In the genomic region with DNA sequence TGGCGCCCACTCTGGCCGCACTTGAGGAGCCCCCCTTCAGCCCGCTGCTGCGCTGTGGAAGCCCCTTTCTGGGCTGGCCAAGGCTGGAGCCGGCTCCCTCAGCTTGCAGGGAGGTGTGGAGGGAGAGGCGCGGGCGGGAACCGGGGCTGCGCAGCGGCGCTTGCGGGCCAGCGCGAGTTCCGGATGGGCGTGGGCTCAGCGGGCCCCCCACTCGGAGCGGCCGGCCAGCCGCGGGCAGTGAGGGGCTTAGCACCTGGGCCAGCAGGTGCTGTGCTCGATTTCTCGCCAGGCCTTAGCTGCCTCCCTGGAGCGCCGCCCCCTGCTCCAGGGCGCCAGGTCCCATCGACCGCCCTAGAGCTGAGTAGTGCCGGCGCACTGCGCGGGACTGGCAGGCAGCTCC, we compare ENCODE assay signal across 24 cellular contexts. TPM values are rescaled to one million over a fixed set of nuclear protein-coding genes. Genes with fewer than 3 reads are reported as not detected.
"Had no signal": no experiment of that assay in that cellular context is flagged by ENCODE, and none has a peak within 500 bp of the region (broad histone marks: within the 10 kb centered on the region; RNA-seq: fewer than 3 reads in every experiment).

No MANE protein-coding gene starts in this region.

- H3K4me1 ChIP-seq: left ventricle myocardium inferior, parathyroid adenoma, prostate gland, spleen, suprapubic skin, tibial nerve, vagina had no signal

- H3K27me3 Mint-ChIP-seq: naive thymus-derived CD8-positive, alpha-beta T cell; stimulated activated naive CD8-positive, alpha-beta T cell treated with anti-CD3 and anti-CD28 coated beads, Interleukin-15, Interleukin-2, amounts not matched to agents 100 ng/mL and 50 ng/mL, for 24 hours had no signal

- DNase-seq: hippocampal formation; kidney; left ventricle myocardium inferior; naive thymus-derived CD8-positive, alpha-beta T cell; occipital lobe; retina; spleen; stimulated activated CD4-positive, alpha-beta T cell treated with anti-CD3 and anti-CD28 coated beads, Interleukin-4, amount 100 ng/mL, for 24 hours; stimulated activated naive CD4-positive, alpha-beta T cell had no signal

- H3K79me2 ChIP-seq: parathyroid adenoma had no signal

- H3K4me1 Mint-ChIP-seq: memory B cell; stimulated activated effector memory CD8-positive, alpha-beta T cell treated with anti-CD3 and anti-CD28 coated beads, Interleukin-12 subunit alpha, Interleukin-12 subunit beta, amount 100 ng/mL, for 72 hours had no signal

- H3K4me3 Mint-ChIP-seq: memory B cell; naive thymus-derived CD8-positive, alpha-beta T cell; nephron; neural crest cell; stimulated activated effector memory CD8-positive, alpha-beta T cell treated with anti-CD3 and anti-CD28 coated beads, Interleukin-12 subunit alpha, Interleukin-12 subunit beta, amount 100 ng/mL, for 72 hours; stimulated activated naive CD8-positive, alpha-beta T cell treated with anti-CD3 and anti-CD28 coated beads, Interleukin-15, Interleukin-2, amounts not matched to agents 100 ng/mL and 50 ng/mL, for 24 hours had no signal

- FAIRE-seq: kidney had no signal

- H3K27ac ChIP-seq: left ventricle myocardium inferior, neutrophil, parathyroid adenoma, prostate gland, suprapubic skin, tibial nerve, vagina had no signal

- H3K9ac ChIP-seq: parathyroid adenoma had no signal

- H3K4me3 ChIP-seq: left ventricle myocardium inferior, prostate gland, skin epidermis, spleen, suprapubic skin, tibial nerve, upper lobe of left lung, vagina had no signal

- H3K9me3 ChIP-seq: neutrophil, prostate gland, suprapubic skin, upper lobe of left lung, vagina had no signal

- H3K9me3 Mint-ChIP-seq: naive thymus-derived CD8-positive, alpha-beta T cell; nephron; neural crest cell; stimulated activated effector memory CD8-positive, alpha-beta T cell treated with anti-CD3 and anti-CD28 coated beads, Interleukin-12 subunit alpha, Interleukin-12 subunit beta, amount 100 ng/mL, for 72 hours; stimulated activated naive CD8-positive, alpha-beta T cell treated with anti-CD3 and anti-CD28 coated beads, Interleukin-15, Interleukin-2, amounts not matched to agents 100 ng/mL and 50 ng/mL, for 24 hours had no signal

- H3K36me3 Mint-ChIP-seq: memory B cell; stimulated activated effector memory CD8-positive, alpha-beta T cell treated with anti-CD3 and anti-CD28 coated beads, Interleukin-12 subunit alpha, Interleukin-12 subunit beta, amount 100 ng/mL, for 72 hours had no signal

- H3K27ac Mint-ChIP-seq: memory B cell; nephron; stimulated activated effector memory CD8-positive, alpha-beta T cell treated with anti-CD3 and anti-CD28 coated beads, Interleukin-12 subunit alpha, Interleukin-12 subunit beta, amount 100 ng/mL, for 72 hours; stimulated activated naive CD8-positive, alpha-beta T cell treated with anti-CD3 and anti-CD28 coated beads, Interleukin-15, Interleukin-2, amounts not matched to agents 100 ng/mL and 50 ng/mL, for 24 hours had no signal

- H3K27me3 ChIP-seq: neutrophil, spleen, suprapubic skin, tibial nerve, upper lobe of left lung, vagina had no signal

- ATAC-seq: naive thymus-derived CD8-positive, alpha-beta T cell; right cardiac atrium; sciatic nerve; stimulated activated effector memory CD8-positive, alpha-beta T cell treated with anti-CD3 and anti-CD28 coated beads, Interleukin-12 subunit alpha, Interleukin-12 subunit beta, amount 100 ng/mL, for 72 hours had no signal

- H2AFZ ChIP-seq: parathyroid adenoma had no signal

- H3K36me3 ChIP-seq: left ventricle myocardium inferior, neutrophil, prostate gland, spleen, suprapubic skin, tibial nerve, upper lobe of left lung, vagina had no signal

RNA-seq across cellular contexts. Expression of gene VWF, which starts 8.0 kb away (rescaled TPM):
- polyA plus RNA-seq: naive thymus-derived CD8-positive, alpha-beta T cell had no signal
